11 cellular contexts compared by ENCODE assay signal in the genomic region with DNA sequence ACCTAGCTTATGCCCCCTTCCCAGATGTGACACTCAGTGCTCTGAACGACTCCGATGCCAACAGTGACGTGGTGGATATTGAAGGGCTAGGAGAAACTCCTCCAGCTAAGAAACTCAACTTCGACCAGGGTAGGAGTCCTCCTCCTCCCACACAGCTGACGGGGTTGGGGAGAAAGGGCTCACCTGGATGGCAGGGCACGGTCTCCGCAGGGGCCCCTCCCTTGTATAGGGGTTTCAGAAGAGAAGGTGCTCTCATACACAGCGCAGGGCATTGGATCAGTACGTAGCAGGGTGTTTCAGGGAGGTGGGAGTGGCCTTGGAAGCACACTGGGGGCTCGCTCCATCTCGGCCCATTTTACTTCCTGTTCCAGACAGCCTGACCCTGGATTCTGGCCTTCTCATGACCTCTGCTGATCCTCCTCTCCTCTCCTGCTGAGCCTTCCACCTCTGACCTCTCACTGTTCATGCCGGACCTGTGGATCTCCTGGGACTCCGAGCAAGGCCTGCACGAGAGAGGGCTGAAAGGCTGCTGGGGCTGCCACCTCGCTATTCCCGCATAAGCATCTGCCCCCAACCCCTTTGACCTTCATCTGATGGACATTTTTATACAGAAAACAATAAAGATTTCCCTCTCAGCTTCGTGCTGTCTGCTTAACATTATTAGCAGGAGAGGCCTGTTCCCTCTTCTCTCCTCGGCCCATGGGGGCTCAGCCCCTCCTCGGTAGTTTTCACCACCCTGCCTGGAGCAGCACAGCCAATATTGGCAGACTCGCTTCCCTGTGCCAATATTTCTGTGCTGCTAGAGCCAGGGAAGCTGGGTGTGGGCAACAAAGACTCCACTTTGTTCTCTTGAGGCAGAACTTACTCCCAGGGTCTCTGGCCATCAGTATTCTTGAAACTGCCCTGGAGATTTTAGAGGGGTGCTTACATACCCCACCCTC. TPM values are rescaled to one million over a fixed set of nuclear protein-coding genes. Genes with fewer than 3 reads are reported as not detected.
A peak's percentile ranks its signal among the peaks of the same experiment; 100 is the strongest.
DNase-seq lines count a peak whose midpoint lies in the region; ATAC-seq and TF ChIP-seq lines count a peak whose summit lies in the region.
"Had no signal": no experiment of that assay in that cellular context is flagged by ENCODE, and none has a peak within 500 bp of the region (broad histone marks: within the 10 kb centered on the region; RNA-seq: fewer than 3 reads in every experiment).

No MANE protein-coding gene starts in this region.

- peaks cover 0 to 1% (median 0%) of the 10 kb centered on the region in 7 donors for H3K9me3 Mint-ChIP-seq in CD4-positive, CD25-positive, alpha-beta regulatory T cell
- no peaks in the 10 kb centered on the region for H3K9me3 Mint-ChIP-seq in progenitor cell of endocrine pancreas (ENCODE audit: low read depth)

- POLR2A ChIA-PET in RWPE1 (lab: Yijun Ruan, JAX; ENCODE audit: low non-redundant PET): no interaction called here

- H3K36me3 Mint-ChIP-seq in CD4-positive, CD25-positive, alpha-beta regulatory T cell: no peaks in the 10 kb centered on the region
- peaks cover 3% of the 10 kb centered on the region for H3K36me3 Mint-ChIP-seq in progenitor cell of endocrine pancreas (ENCODE audit: insufficient read depth)

- no peaks in the 10 kb centered on the region for H3K9me3 ChIP-seq in CD4-positive, CD25-positive, alpha-beta regulatory T cell (ENCODE audit: control insufficient read depth in 2 of 2, low read length in 2 of 2)
- H3K9me3 ChIP-seq in effector memory CD4-positive, alpha-beta T cell (ENCODE audit: control insufficient read depth, low read length): no peaks in the 10 kb centered on the region

- H3K36me3 ChIP-seq in CD4-positive, CD25-positive, alpha-beta regulatory T cell (ENCODE audit: control insufficient read depth, insufficient read depth, low read length): peaks cover 3% of the 10 kb centered on the region
- peaks cover 5% of the 10 kb centered on the region for H3K36me3 ChIP-seq in effector memory CD4-positive, alpha-beta T cell (ENCODE audit: control insufficient read depth, insufficient read depth, low read length)

- peak overlapping the region in 2 of 3 donors; percentile 75 to 99 for H3K27ac Mint-ChIP-seq in CD4-positive, CD25-positive, alpha-beta regulatory T cell
- no peak overlapping the region for H3K27ac Mint-ChIP-seq in progenitor cell of endocrine pancreas

- peaks cover under 1 to 55% (median 28%) of the 10 kb centered on the region in 4 donors for H3K4me1 Mint-ChIP-seq in CD4-positive, CD25-positive, alpha-beta regulatory T cell
- H3K4me1 Mint-ChIP-seq in progenitor cell of endocrine pancreas (ENCODE audit: low read depth): peaks cover 22% of the 10 kb centered on the region

- peak overlapping the region; percentile 99 for H3K27ac ChIP-seq in CD4-positive, CD25-positive, alpha-beta regulatory T cell (ENCODE audit: insufficient read depth, low read length, poor library complexity, severe bottlenecking)
- peak overlapping the region; percentile 43 for H3K27ac ChIP-seq in RWPE1
- peak overlapping the region; percentile 99 for H3K27ac ChIP-seq in effector memory CD4-positive, alpha-beta T cell (ENCODE audit: insufficient read depth, low read length, poor library complexity, severe bottlenecking)

- H3K27me3 ChIP-seq in CD4-positive, CD25-positive, alpha-beta regulatory T cell (ENCODE audit: control insufficient read depth, insufficient read depth, low read length): no peaks in the 10 kb centered on the region
- no peaks in the 10 kb centered on the region for H3K27me3 ChIP-seq in effector memory CD4-positive, alpha-beta T cell (replicated peaks; ENCODE audit: control insufficient read depth, insufficient read depth, low read length, poor library complexity, severe bottlenecking)

- CTCF ChIA-PET in RWPE1 (lab: Yijun Ruan, JAX): interaction anchor here (0.8 to 1.0 kb wide), 2 partner anchors 13 to 106 kb away, joined by 3 to 5 read pairs; no protein-coding TSS in a partner anchor

- peaks cover 45% of the 10 kb centered on the region for H3K4me1 ChIP-seq in CD4-positive, CD25-positive, alpha-beta regulatory T cell (ENCODE audit: control insufficient read depth, insufficient read depth, low read length, poor library complexity, severe bottlenecking)
- peaks cover 37% of the 10 kb centered on the region for H3K4me1 ChIP-seq in effector memory CD4-positive, alpha-beta T cell (ENCODE audit: control insufficient read depth, insufficient read depth, low read length, poor library complexity, severe bottlenecking)

- no peak overlapping the region for H3K4me3 ChIP-seq in CD4-positive, CD25-positive, alpha-beta regulatory T cell (ENCODE audit: low read depth, low read length)
- no peak overlapping the region for H3K4me3 ChIP-seq in effector memory CD4-positive, alpha-beta T cell (ENCODE audit: insufficient read depth, low read depth, low read length, poor library complexity, severe bottlenecking)

- TF ChIP-seq CTCF in RWPE1 (conservative IDR thresholded peaks at IDR 0.05; ENCODE audit: low read depth): no peak
- TF ChIP-seq CTCF in progenitor cell of endocrine pancreas (IDR thresholded peaks at IDR 0.05; ENCODE audit: unreplicated experiment): no peak

- peak overlapping the region in 3 of 4 donors; percentile 52 to 99 (median 98) for H3K4me3 Mint-ChIP-seq in CD4-positive, CD25-positive, alpha-beta regulatory T cell
- peak overlapping the region; percentile 26 for H3K4me3 Mint-ChIP-seq in progenitor cell of endocrine pancreas (ENCODE audit: low read depth)

- ATAC-seq in CD4-positive, CD25-positive, alpha-beta regulatory T cell (ENCODE audit: low read depth in 2 of 2): no peak
- ATAC-seq in GM19328 (IDR thresholded peaks at IDR 0.05; ENCODE audit: unreplicated experiment): no peak

- no peak for DNase-seq in CD4-positive, CD25-positive, alpha-beta regulatory T cell
- DNase-seq in RWPE1 (ENCODE audit: low spot score): no peak
- DNase-seq in effector memory CD4-positive, alpha-beta T cell: no peak
- DNase-seq in progenitor cell of endocrine pancreas (ENCODE audit: low spot score, unreplicated experiment): no peak
- no peak for DNase-seq in NCI-H187 (lab: John Stamatoyannopoulos, UW)
- no peak for DNase-seq in NOMO-1 treated with dmso at 0.1 percent for 144 hours (lab: John Stamatoyannopoulos, UW; ENCODE audit: unreplicated experiment)
- no peak for DNase-seq in NCI-H187 treated with DMSO at 0.1 percent for 48 hours (lab: John Stamatoyannopoulos, UW)

- H3K27me3 Mint-ChIP-seq in CD4-positive, CD25-positive, alpha-beta regulatory T cell: peaks cover 4% of the 10 kb centered on the region
- H3K27me3 Mint-ChIP-seq in progenitor cell of endocrine pancreas: peaks cover 18% of the 10 kb centered on the region

RNA-seq across cellular contexts. Expression of a gene that starts 4.7 kb away (rescaled TPM):
- total RNA-seq in CD4-positive, CD25-positive, alpha-beta regulatory T cell: 128 TPM
- 100 to 1,000 TPM; 556 to 649 (median 611) TPM for polyA plus RNA-seq in CD4-positive, CD25-positive, alpha-beta regulatory T cell
- total RNA-seq in progenitor cell of endocrine pancreas: 168 and 178 TPM in 2 replicates

RNA-seq across cellular contexts. Expression of a gene that starts 5.7 kb away (rescaled TPM):
- 0.42 TPM for total RNA-seq in CD4-positive, CD25-positive, alpha-beta regulatory T cell
- polyA plus RNA-seq in CD4-positive, CD25-positive, alpha-beta regulatory T cell: not detected
- 0.09 TPM in 1 of 2 replicates, not detected in the other for total RNA-seq in progenitor cell of endocrine pancreas
- total RNA-seq: NCI-H460 had no signal
- polyA plus RNA-seq: neural cell had no signal

RNA-seq across cellular contexts. Expression of a gene that starts 18.7 kb away (rescaled TPM):
- 3.8 TPM for total RNA-seq in CD4-positive, CD25-positive, alpha-beta regulatory T cell
- polyA plus RNA-seq in CD4-positive, CD25-positive, alpha-beta regulatory T cell: 1 to 10 TPM; 1.1 to 1.9 (median 1.5) TPM
- total RNA-seq in progenitor cell of endocrine pancreas: 19.6 and 20.3 TPM in 2 replicates
- polyA plus RNA-seq: neural cell had no signal

RNA-seq across cellular contexts. Expression of a gene that starts 21.3 kb away (rescaled TPM):
- total RNA-seq in CD4-positive, CD25-positive, alpha-beta regulatory T cell: 2.7 TPM
- polyA plus RNA-seq in CD4-positive, CD25-positive, alpha-beta regulatory T cell: under 1 TPM; 0.18 to 0.88 (median 0.20) TPM
- not detected in 2 replicates for total RNA-seq in progenitor cell of endocrine pancreas
- total RNA-seq: dermis microvascular lymphatic vessel endothelial cell, NCI-H460 had no signal
- polyA plus RNA-seq: neural cell had no signal

RNA-seq across cellular contexts. Expression of a gene that starts 26.7 kb away (rescaled TPM):
- 0.39 TPM for total RNA-seq in CD4-positive, CD25-positive, alpha-beta regulatory T cell
- 1 to 10 TPM in 1 of 4 donors, under 1 TPM in 2, not detected in 1; 0.30 to 1.2 (median 0.67) TPM for polyA plus RNA-seq in CD4-positive, CD25-positive, alpha-beta regulatory T cell
- total RNA-seq in progenitor cell of endocrine pancreas: 0.84 and 1.4 TPM in 2 replicates
- polyA plus RNA-seq: neural cell had no signal

Comparison
In these comparisons a context has a peak if more than half of its experiments do, and no peak if none do; other contexts are left out.
1. H3K27ac ChIP-seq: peak in every context shown above with its lines; median percentile 99 in CD4-positive, CD25-positive, alpha-beta regulatory T cell; 99 in effector memory CD4-positive, alpha-beta T cell; 43 in RWPE1.